35 cellular contexts compared by ENCODE assay signal in genomic region chr7:35548291-35548690, GRCh38.
"Had no signal": no experiment of that assay in that cellular context is flagged by ENCODE, and none has a peak within 500 bp of the region (broad histone marks: within the 10 kb centered on the region; RNA-seq: fewer than 3 reads in every experiment).

No MANE protein-coding gene starts in this region.

- DNase-seq: activated B cell treated with CpG ODN at 0.5 μM for 24 hours; activated CD4-positive, alpha-beta memory T cell treated with anti-CD3 and anti-CD28 coated beads for 36 hours; activated CD4-positive, alpha-beta T cell treated with anti-CD3 and anti-CD28 coated beads for 4 hours; activated CD4-positive, alpha-beta T cell treated with anti-CD3 and anti-CD28 coated beads, Interleukin-2, amount 10 ng/mL, durations not matched to agents 24 days and 14 days; activated CD4-positive, alpha-beta T cell treated with anti-CD3 and anti-CD28 coated beads, Interleukin-2, amount 50 U/mL, for 1 hour; activated CD4-positive, alpha-beta T cell treated with anti-CD3 and anti-CD28 coated beads, Interleukin-2, amount 50 U/mL, for 4 hours; activated CD4-positive, CD25-positive, alpha-beta regulatory T cell treated with anti-CD3 and anti-CD28 coated beads, Interleukin-2, amount 50 U/mL, for 72 hours; activated CD8-positive, alpha-beta memory T cell treated with anti-CD3 and anti-CD28 coated beads, Interleukin-2, amount 50 U/mL, for 4 hours; activated CD8-positive, alpha-beta T cell treated with anti-CD3 and anti-CD28 coated beads for 36 hours; activated effector memory CD4-positive, alpha-beta T cell treated with anti-CD3 and anti-CD28 coated beads, Interleukin-2, amount 50 U/mL, for 16 hours; activated gamma-delta T cell treated with Interleukin-2 at 50 U/mL for 16 hours; activated naive CD4-positive, alpha-beta T cell; activated naive CD4-positive, alpha-beta T cell treated with anti-CD3 and anti-CD28 coated beads for 36 hours; activated naive CD4-positive, alpha-beta T cell treated with anti-CD3 and anti-CD28 coated beads, Interleukin-2, amount 50 U/mL, for 16 hours; activated naive CD8-positive, alpha-beta T cell treated with anti-CD3 and anti-CD28 coated beads for 36 hours; activated T-cell treated with anti-CD3 and anti-CD28 coated beads for 4 hours; activated T-cell treated with anti-CD3 and anti-CD28 coated beads, Interleukin-2, amount 50 U/mL, for 1 hour; activated T-cell treated with anti-CD3 and anti-CD28 coated beads, Interleukin-2, amount 50 U/mL, for 4 hours; activated T-cell treated with anti-CD3 and anti-CD28 coated beads, Interleukin-2, amount 50 U/mL, for 72 hours; amniotic stem cell; aorta; body of pancreas; brain microvascular endothelial cell; central memory CD4-positive, alpha-beta T cell; T-helper 1 cell; T-helper 2 cell; T-helper 9 cell had no signal

- H3K4me3 Mint-ChIP-seq: activated B cell treated with CpG ODN at 0.5 μM for 24 hours; activated CD4-positive, alpha-beta memory T cell treated with anti-CD3 and anti-CD28 coated beads for 36 hours; activated CD4-positive, alpha-beta T cell treated with anti-CD3 and anti-CD28 coated beads, Interleukin-2, amount 10 ng/mL, durations not matched to agents 24 days and 14 days; activated CD8-positive, alpha-beta T cell treated with anti-CD3 and anti-CD28 coated beads for 36 hours; activated naive CD4-positive, alpha-beta T cell treated with anti-CD3 and anti-CD28 coated beads for 36 hours; activated naive CD8-positive, alpha-beta T cell treated with anti-CD3 and anti-CD28 coated beads for 36 hours; activated T-cell treated with anti-CD3 and anti-CD28 coated beads, Interleukin-2, amount 50 U/mL, for 4 hours; activated T-cell treated with anti-CD3 and anti-CD28 coated beads, Interleukin-2, amount 50 U/mL, for 72 hours; activated T-helper 1 cell treated with anti-CD3 and anti-CD28 coated beads, Interleukin-12 subunit alpha, Interleukin-12 subunit beta, Interleukin-2, Interleukin-4 antibody, amounts not matched to agents 30 ng/mL and 10 ng/mL and 1 ng/mL, durations not matched to agents 14 hours and 24 hours and 36 hours; activated T-helper 17 cell treated with anti-CD3 and anti-CD28 coated beads, Interleukin-2, amount 50 U/mL, for 72 hours; T-helper 1 cell treated with Interleukin-12 subunit alpha and Interleukin-12 subunit beta and Interleukin-4 antibody, amounts not matched to agents 30 μg/mL and 1 μg/mL, for 36 hours; T-helper 2 cell treated with Interferon-gamma antibody and Interleukin-4, amounts not matched to agents 5 μg/mL and 100 μg/mL, for 36 hours had no signal

- H3K27me3 ChIP-seq: adrenal gland, body of pancreas, brain microvascular endothelial cell, breast epithelium had no signal

- H3K9me3 ChIP-seq: adrenal gland, body of pancreas, breast epithelium had no signal

- ATAC-seq: activated CD8-positive, alpha-beta T cell treated with anti-CD3 and anti-CD28 coated beads for 36 hours; activated naive CD4-positive, alpha-beta T cell treated with anti-CD3 and anti-CD28 coated beads, Interleukin-2, amount 50 U/mL, for 72 hours; activated T-cell treated with anti-CD3 and anti-CD28 coated beads, Interleukin-2, amount 50 U/mL, for 4 hours; activated T-cell treated with anti-CD3 and anti-CD28 coated beads, Interleukin-2, amount 50 U/mL, for 72 hours; activated T-helper 17 cell treated with anti-CD3 and anti-CD28 coated beads, Interleukin-2, amount 50 U/mL, for 72 hours; body of pancreas had no signal

- H3K36me3 ChIP-seq: adrenal gland, brain microvascular endothelial cell, breast epithelium had no signal

- H3K27ac ChIP-seq: adrenal gland, body of pancreas, brain microvascular endothelial cell, breast epithelium, VCaP had no signal

- H3K4me3 ChIP-seq: adrenal gland, body of pancreas, breast epithelium had no signal

- H3K4me1 Mint-ChIP-seq: activated B cell treated with CpG ODN at 0.5 μM for 24 hours; activated CD4-positive, alpha-beta T cell treated with anti-CD3 and anti-CD28 coated beads, Interleukin-2, amount 10 ng/mL, durations not matched to agents 24 days and 14 days; activated naive CD8-positive, alpha-beta T cell treated with anti-CD3 and anti-CD28 coated beads for 36 hours; activated T-helper 17 cell treated with anti-CD3 and anti-CD28 coated beads, Interleukin-2, amount 50 U/mL, for 72 hours had no signal

- H3K9me3 Mint-ChIP-seq: activated B cell treated with CpG ODN at 0.5 μM for 24 hours; activated CD4-positive, alpha-beta memory T cell treated with anti-CD3 and anti-CD28 coated beads for 36 hours; activated CD4-positive, alpha-beta T cell treated with anti-CD3 and anti-CD28 coated beads, Interleukin-2, amount 10 ng/mL, durations not matched to agents 24 days and 14 days; activated CD8-positive, alpha-beta T cell treated with anti-CD3 and anti-CD28 coated beads for 36 hours; activated naive CD4-positive, alpha-beta T cell treated with anti-CD3 and anti-CD28 coated beads for 36 hours; activated naive CD4-positive, alpha-beta T cell treated with anti-CD3 and anti-CD28 coated beads, Interleukin-2, amount 50 U/mL, for 72 hours; activated naive CD8-positive, alpha-beta T cell treated with anti-CD3 and anti-CD28 coated beads for 36 hours; activated T-cell treated with anti-CD3 and anti-CD28 coated beads, Interleukin-2, amount 50 U/mL, for 4 hours; activated T-cell treated with anti-CD3 and anti-CD28 coated beads, Interleukin-2, amount 50 U/mL, for 72 hours; activated T-helper 1 cell treated with anti-CD3 and anti-CD28 coated beads, Interleukin-12 subunit alpha, Interleukin-12 subunit beta, Interleukin-2, Interleukin-4 antibody, amounts not matched to agents 30 ng/mL and 10 ng/mL and 1 ng/mL, durations not matched to agents 14 hours and 24 hours and 36 hours; activated T-helper 17 cell treated with anti-CD3 and anti-CD28 coated beads, Interleukin-2, amount 50 U/mL, for 72 hours; T-helper 1 cell treated with Interleukin-12 subunit alpha and Interleukin-12 subunit beta and Interleukin-4 antibody, amounts not matched to agents 30 μg/mL and 1 μg/mL, for 36 hours; T-helper 2 cell treated with Interferon-gamma antibody and Interleukin-4, amounts not matched to agents 5 μg/mL and 100 μg/mL, for 36 hours had no signal

- H3K27ac Mint-ChIP-seq: activated B cell treated with CpG ODN at 0.5 μM for 24 hours; activated CD4-positive, alpha-beta memory T cell treated with anti-CD3 and anti-CD28 coated beads for 36 hours; activated CD4-positive, alpha-beta T cell treated with anti-CD3 and anti-CD28 coated beads, Interleukin-2, amount 10 ng/mL, durations not matched to agents 24 days and 14 days; activated CD8-positive, alpha-beta T cell treated with anti-CD3 and anti-CD28 coated beads for 36 hours; activated naive CD4-positive, alpha-beta T cell treated with anti-CD3 and anti-CD28 coated beads for 36 hours; activated naive CD4-positive, alpha-beta T cell treated with anti-CD3 and anti-CD28 coated beads, Interleukin-2, amount 50 U/mL, for 72 hours; activated naive CD8-positive, alpha-beta T cell treated with anti-CD3 and anti-CD28 coated beads for 36 hours; activated T-cell treated with anti-CD3 and anti-CD28 coated beads, Interleukin-2, amount 50 U/mL, for 72 hours; activated T-helper 1 cell treated with anti-CD3 and anti-CD28 coated beads, Interleukin-12 subunit alpha, Interleukin-12 subunit beta, Interleukin-2, Interleukin-4 antibody, amounts not matched to agents 30 ng/mL and 10 ng/mL and 1 ng/mL, durations not matched to agents 14 hours and 24 hours and 36 hours; activated T-helper 17 cell treated with anti-CD3 and anti-CD28 coated beads, Interleukin-2, amount 50 U/mL, for 72 hours; T-helper 1 cell treated with Interleukin-12 subunit alpha and Interleukin-12 subunit beta and Interleukin-4 antibody, amounts not matched to agents 30 μg/mL and 1 μg/mL, for 36 hours; T-helper 2 cell treated with Interferon-gamma antibody and Interleukin-4, amounts not matched to agents 5 μg/mL and 100 μg/mL, for 36 hours had no signal

- H3K27me3 Mint-ChIP-seq: activated CD4-positive, alpha-beta memory T cell treated with anti-CD3 and anti-CD28 coated beads for 36 hours; activated CD8-positive, alpha-beta T cell treated with anti-CD3 and anti-CD28 coated beads for 36 hours; activated naive CD8-positive, alpha-beta T cell treated with anti-CD3 and anti-CD28 coated beads for 36 hours had no signal

- H3K36me3 Mint-ChIP-seq: activated CD4-positive, alpha-beta memory T cell treated with anti-CD3 and anti-CD28 coated beads for 36 hours; activated naive CD4-positive, alpha-beta T cell treated with anti-CD3 and anti-CD28 coated beads, Interleukin-2, amount 50 U/mL, for 72 hours; activated naive CD8-positive, alpha-beta T cell treated with anti-CD3 and anti-CD28 coated beads for 36 hours had no signal

- H3K4me1 ChIP-seq: adrenal gland, body of pancreas, breast epithelium had no signal
